Comparison of ENCODE assay signal across 8 cellular contexts in the genomic region with DNA sequence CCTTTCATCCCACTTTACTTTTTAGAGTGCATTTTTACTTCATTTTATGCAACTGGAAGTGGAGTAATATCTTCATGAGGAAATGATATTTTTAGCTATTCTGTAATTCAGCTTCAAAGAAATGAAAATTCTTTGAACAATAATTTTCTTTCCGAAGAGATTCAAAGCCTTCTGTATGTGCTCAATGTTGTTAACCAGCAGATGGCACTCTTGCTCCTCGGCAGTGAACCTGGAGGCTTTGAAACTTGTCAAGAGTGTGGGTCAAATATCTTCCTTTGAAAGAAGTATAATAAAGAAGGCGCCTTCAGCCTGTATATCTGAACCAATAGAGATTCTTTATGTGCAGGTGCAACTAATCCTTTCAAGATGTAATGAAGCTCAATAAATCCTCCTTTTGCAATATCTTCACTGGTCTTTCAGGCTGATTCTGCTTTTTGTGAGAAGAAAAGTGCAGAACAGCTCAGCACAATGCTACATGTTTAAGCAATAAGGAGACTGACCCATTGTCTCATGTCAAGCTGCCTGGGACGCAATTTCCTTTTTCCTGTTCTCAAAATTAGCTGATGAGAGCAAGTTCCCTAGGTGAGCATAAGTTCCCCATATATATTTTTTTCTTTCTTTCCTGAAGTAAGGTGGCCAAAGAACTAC.
DNase-seq lines count a peak whose midpoint lies in the region; ATAC-seq and TF ChIP-seq lines count a peak whose summit lies in the region.

No MANE protein-coding gene starts in this region.

- H3K4me3 Mint-ChIP-seq in activated naive CD4-positive, alpha-beta T cell treated with anti-CD3 and anti-CD28 coated beads, Interleukin-2, amount 10 ng/mL, durations not matched to agents 7 days and 5 days: no peak overlapping the region

- H3K79me2 ChIP-seq in KMS-11 (ENCODE audit: insufficient read depth, low read depth): no peaks in the 10 kb centered on the region
- no peaks in the 10 kb centered on the region for H3K79me2 ChIP-seq in PC-3 (ENCODE audit: low read length)

- H3K9ac ChIP-seq in KMS-11 (no peak overlapping the region), PC-3 (ENCODE audit: low read length) (no peak overlapping the region)

- ATAC-seq in GM21825 (IDR thresholded peaks at IDR 0.05; ENCODE audit: unreplicated experiment) (peak; percentile 72), PC-3 (peak; percentile 91), psoas muscle (peak in 2 of 4 donors; percentile 51 to 63)

- H3K9me3 ChIP-seq in PC-3 (ENCODE audit: low read length) (no peaks in the 10 kb centered on the region), psoas muscle (no peaks in the 10 kb centered on the region)

- CTCF ChIA-PET in GM10248 (lab: Yijun Ruan, JAX): interaction anchor here (0.6 to 5.6 kb wide), 25 partner anchors 8 to 1090 kb away, joined by 3 to 76 read pairs (median 4); no protein-coding TSS in a partner anchor
- CTCF ChIA-PET in PC-3 (lab: Charles Lee): interaction anchor here (0.6 to 1.3 kb wide), 7 partner anchors 85 to 1095 kb away, joined by 3 to 14 read pairs (median 3); no protein-coding TSS in a partner anchor
- CTCF ChIA-PET in activated naive CD4-positive, alpha-beta T cell treated with anti-CD3 and anti-CD28 coated beads, Interleukin-2, amount 10 ng/mL, durations not matched to agents 7 days and 5 days (lab: Charles Lee): interaction anchor here (0.9 to 3.4 kb wide), 11 partner anchors 9 to 1091 kb away, joined by 3 to 27 read pairs (median 3); no protein-coding TSS in a partner anchor

- intact Hi-C loops in PC-3 (cut with micrococcal nuclease): loop anchor here (1.0 to 10.0 kb wide), 6 partner anchors 36 to 1916 kb away; no protein-coding TSS in a partner anchor
- intact Hi-C loops in cardiac septum (cut with DNase I): loop anchor here (5.0 to 10.0 kb wide), 2 partner anchors 1086 to 1619 kb away; no protein-coding TSS in a partner anchor
- intact Hi-C loops in psoas muscle (cut with DNase I): loop anchor here in 1 of 2 donors (2.0 kb wide), 1 partner anchor 1087 kb away; no protein-coding TSS in a partner anchor

- peak; percentile 45 for DNase-seq in GM10248 (ENCODE audit: extremely low spot score)
- peak; percentile 76 for DNase-seq in PC-3
- DNase-seq in activated naive CD4-positive, alpha-beta T cell treated with anti-CD3 and anti-CD28 coated beads, Interleukin-2, amount 10 ng/mL, durations not matched to agents 7 days and 5 days: peak; percentile 71
- DNase-seq in cardiac septum (ENCODE audit: low spot score): peak; percentile 75
- DNase-seq in psoas muscle: peak; percentile 14 to 54
- no peak for DNase-seq in NCI-H128 (lab: John Stamatoyannopoulos, UW; ENCODE audit: unreplicated experiment)

- no peak overlapping the region for H3K4me3 ChIP-seq in KMS-11 (IDR thresholded peaks at IDR 0.05; ENCODE audit: insufficient read depth, low read depth, low read length)
- no peak overlapping the region for H3K4me3 ChIP-seq in PC-3 (ENCODE audit: low read length)
- H3K4me3 ChIP-seq in psoas muscle: no peak overlapping the region

- POLR2A ChIA-PET in GM10248 (lab: Yijun Ruan, JAX): no interaction called here
- POLR2A ChIA-PET in PC-3 (lab: Charles Lee; ENCODE audit: unreplicated experiment): interaction anchor here (0.6 kb wide), 1 partner anchor 9 kb away, joined by 4 read pairs; no protein-coding TSS in a partner anchor

- H3K27ac ChIP-seq in KMS-11: no peak overlapping the region
- H3K27ac ChIP-seq in PC-3 (ENCODE audit: low read length): no peak overlapping the region
- H3K27ac ChIP-seq in psoas muscle: no peak overlapping the region

- H3K36me3 ChIP-seq in KMS-11 (ENCODE audit: insufficient read depth) (no peaks in the 10 kb centered on the region), PC-3 (ENCODE audit: low read depth, low read length) (no peaks in the 10 kb centered on the region), psoas muscle (ENCODE audit: insufficient read depth in 1 of 2, low read depth in 1 of 2) (no peaks in the 10 kb centered on the region)

- H4K20me1 ChIP-seq in KMS-11 (ENCODE audit: insufficient read depth) (no peaks in the 10 kb centered on the region), PC-3 (ENCODE audit: low read length) (no peaks in the 10 kb centered on the region)

- H3K27me3 Mint-ChIP-seq in activated naive CD4-positive, alpha-beta T cell treated with anti-CD3 and anti-CD28 coated beads, Interleukin-2, amount 10 ng/mL, durations not matched to agents 7 days and 5 days: peaks cover 3% of the 10 kb centered on the region

- H3K27me3 ChIP-seq in KMS-11 (ENCODE audit: insufficient read depth, low read depth) (no peaks in the 10 kb centered on the region), PC-3 (ENCODE audit: low read length) (no peaks in the 10 kb centered on the region), psoas muscle (ENCODE audit: insufficient read depth in 3 of 3, low read length in 2 of 3) (no peaks in the 10 kb centered on the region)

- no peak overlapping the region for H3K27ac Mint-ChIP-seq in activated naive CD4-positive, alpha-beta T cell treated with anti-CD3 and anti-CD28 coated beads, Interleukin-2, amount 10 ng/mL, durations not matched to agents 7 days and 5 days

- H3K4me2 ChIP-seq in KMS-11: no peak overlapping the region
- no peak overlapping the region for H3K4me2 ChIP-seq in PC-3 (ENCODE audit: low read length)

- no peak overlapping the region for H2AFZ ChIP-seq in KMS-11 (ENCODE audit: low read depth)
- H2AFZ ChIP-seq in PC-3 (ENCODE audit: low read length): no peak overlapping the region

- H3K36me3 Mint-ChIP-seq in activated naive CD4-positive, alpha-beta T cell treated with anti-CD3 and anti-CD28 coated beads, Interleukin-2, amount 10 ng/mL, durations not matched to agents 7 days and 5 days: no peaks in the 10 kb centered on the region

- no peaks in the 10 kb centered on the region for H3F3A ChIP-seq in PC-3 (ENCODE audit: low read length, unreplicated experiment)

- no TSS peak for BruUV-seq in PC-3 (replicated peaks; lab: Mats Ljungman, UMichigan)

- no peaks in the 10 kb centered on the region for H3K9me2 ChIP-seq in PC-3 (replicated peaks; ENCODE audit: low read length)

- 25 to 34% (median 28%) methylated on average over 4 of the region's 4 CpGs for WGBS in psoas muscle, 3 donors

- no peaks in the 10 kb centered on the region for H3K4me1 Mint-ChIP-seq in activated naive CD4-positive, alpha-beta T cell treated with anti-CD3 and anti-CD28 coated beads, Interleukin-2, amount 10 ng/mL, durations not matched to agents 7 days and 5 days

- TF ChIP-seq CTCF in GM10248 (IDR thresholded peaks at IDR 0.05; ENCODE audit: control extremely low read depth, extremely low read depth, low read depth, missing control alignments) (peak; percentile 77), KMS-11 (conservative IDR thresholded peaks at IDR 0.05; ENCODE audit: low read depth, low read length) (peak; percentile 95), PC-3 (conservative IDR thresholded peaks at IDR 0.05; ENCODE audit: low read depth, low read length) (peak; percentile 93), psoas muscle (IDR thresholded peaks at IDR 0.05) (peak; percentile 74)

- no peaks in the 10 kb centered on the region for H3K9me3 Mint-ChIP-seq in activated naive CD4-positive, alpha-beta T cell treated with anti-CD3 and anti-CD28 coated beads, Interleukin-2, amount 10 ng/mL, durations not matched to agents 7 days and 5 days

- H3K4me1 ChIP-seq in KMS-11 (ENCODE audit: low read depth, poor library complexity, severe bottlenecking) (peaks cover 8% of the 10 kb centered on the region), PC-3 (ENCODE audit: insufficient read depth, low read length) (no peaks in the 10 kb centered on the region), psoas muscle (no peaks in the 10 kb centered on the region)
